Comparison of ENCODE assay signal across 13 cellular contexts in the genomic region with DNA sequence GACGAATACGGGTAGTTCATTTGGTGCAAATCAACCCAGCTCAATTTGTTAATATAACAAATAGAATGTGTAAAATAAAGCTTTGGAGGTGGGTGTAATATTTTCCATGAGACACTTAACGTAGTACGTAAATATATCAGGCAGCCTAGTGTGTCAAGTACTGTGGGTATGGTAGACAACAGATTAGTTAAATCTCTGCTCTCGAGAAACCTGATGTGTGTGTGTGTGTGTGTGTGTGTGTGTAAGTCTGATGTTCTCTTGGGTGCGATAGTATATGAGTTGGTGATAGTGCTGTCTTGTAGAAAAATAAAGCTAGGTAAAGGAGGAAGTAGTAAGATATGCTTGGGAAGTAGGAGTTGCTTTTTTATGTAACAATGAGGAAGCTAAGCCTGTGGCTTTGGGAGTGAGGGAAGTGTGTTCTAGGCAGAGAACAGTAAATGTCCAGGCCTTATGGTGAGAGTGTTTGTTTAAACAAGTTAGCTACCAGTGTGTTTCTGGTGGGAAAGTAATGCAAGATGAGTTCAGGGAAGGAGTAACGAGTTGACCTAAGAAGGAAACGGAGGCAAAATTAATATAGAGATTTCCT. TPM values are rescaled to one million over a fixed set of nuclear protein-coding genes. Genes with fewer than 3 reads are reported as not detected.
DNase-seq lines count a peak whose midpoint lies in the region; ATAC-seq, FAIRE-seq and TF ChIP-seq lines count a peak whose summit lies in the region.
"Had no signal": no experiment of that assay in that cellular context is flagged by ENCODE, and none has a peak within 500 bp of the region (broad histone marks: within the 10 kb centered on the region; RNA-seq: fewer than 3 reads in every experiment).

No MANE protein-coding gene starts in this region.

- H3K79me2 ChIP-seq in keratinocyte (ENCODE audit: control insufficient read depth, insufficient read depth, low read length), result peaks cover 95% of the 10 kb centered on the region

- peaks cover 33% of the 10 kb centered on the region for H4K20me1 ChIP-seq in keratinocyte (ENCODE audit: control insufficient read depth, extremely low read depth, insufficient read depth, low read length)

- H3K36me3 Mint-ChIP-seq in activated T-cell treated with anti-CD3 and anti-CD28 coated beads, Interleukin-2, amount 50 U/mL, for 24 hours (ENCODE audit: low read depth), result peaks cover 94% of the 10 kb centered on the region
- H3K36me3 Mint-ChIP-seq in activated B cell treated with CpG ODN at 0.5 μM for 24 hours (ENCODE audit: low read depth), result peaks cover 85% of the 10 kb centered on the region
- H3K36me3 Mint-ChIP-seq in progenitor cell of endocrine pancreas (ENCODE audit: insufficient read depth), result peaks cover 24% of the 10 kb centered on the region

- no peaks in the 10 kb centered on the region for H3K9me1 ChIP-seq in keratinocyte (ENCODE audit: control insufficient read depth, extremely low read depth, insufficient read depth, low read length)

- no peaks in the 10 kb centered on the region for H3K9me3 ChIP-seq in keratinocyte (ENCODE audit: control insufficient read depth, low read depth, low read length)
- H3K9me3 ChIP-seq: psoas muscle had no signal

- H3K27ac Mint-ChIP-seq in activated T-cell treated with anti-CD3 and anti-CD28 coated beads, Interleukin-2, amount 50 U/mL, for 24 hours, result peak overlapping the region; percentile 3
- H3K27ac Mint-ChIP-seq in activated B cell treated with CpG ODN at 0.5 μM for 24 hours, result peak overlapping the region; percentile 2
- H3K27ac Mint-ChIP-seq in progenitor cell of endocrine pancreas, result peak overlapping the region; percentile 68

- H3K36me3 ChIP-seq in keratinocyte (ENCODE audit: control insufficient read depth in 2 of 2, extremely low read depth in 1 of 2, insufficient read depth in 2 of 2, low read length in 2 of 2), result peaks cover 10 to 26% of the 10 kb centered on the region in 2 experiments

- H3K4me1 Mint-ChIP-seq in activated T-cell treated with anti-CD3 and anti-CD28 coated beads, Interleukin-2, amount 50 U/mL, for 24 hours (ENCODE audit: low read depth), result peaks cover 85% of the 10 kb centered on the region
- peaks cover 71% of the 10 kb centered on the region for H3K4me1 Mint-ChIP-seq in activated B cell treated with CpG ODN at 0.5 μM for 24 hours
- peaks cover 28% of the 10 kb centered on the region for H3K4me1 Mint-ChIP-seq in progenitor cell of endocrine pancreas (ENCODE audit: low read depth)

- no peak overlapping the region for H3K9ac ChIP-seq in keratinocyte (ENCODE audit: control insufficient read depth, extremely low read depth, insufficient read depth, low read length)

- TF ChIP-seq CTCF in activated B cell treated with CpG ODN at 0.5 μM for 24 hours (IDR thresholded peaks at IDR 0.05), result no peak
- no peak for TF ChIP-seq CTCF in keratinocyte (optimal IDR thresholded peaks at IDR 0.05 in 1 of 3, IDR thresholded peaks at IDR 0.05 in 1 of 3, conservative IDR thresholded peaks at IDR 0.05 in 1 of 3; ENCODE audit: extremely low read depth in 1 of 3, insufficient read depth in 2 of 3, low read length in 3 of 3)
- TF ChIP-seq CTCF in progenitor cell of endocrine pancreas (IDR thresholded peaks at IDR 0.05; ENCODE audit: unreplicated experiment), result no peak

- H3K4me1 ChIP-seq in keratinocyte (ENCODE audit: control insufficient read depth, extremely low read depth, insufficient read depth, low read length), result peaks cover 20% of the 10 kb centered on the region

- intact Hi-C loops in activated B cell treated with CpG ODN at 0.5 μM for 24 hours (cut with micrococcal nuclease), result no loop called here

- ATAC-seq in activated B cell treated with CpG ODN at 0.5 μM for 24 hours (ENCODE audit: low read depth) (no peak), GM21619 (IDR thresholded peaks at IDR 0.05; ENCODE audit: unreplicated experiment) (no peak)

- H3K27me3 ChIP-seq in keratinocyte (ENCODE audit: control insufficient read depth, extremely low read depth, insufficient read depth, low read length), result no peaks in the 10 kb centered on the region

- H3K27me3 Mint-ChIP-seq in activated T-cell treated with anti-CD3 and anti-CD28 coated beads, Interleukin-2, amount 50 U/mL, for 24 hours, result no peaks in the 10 kb centered on the region
- H3K27me3 Mint-ChIP-seq in activated B cell treated with CpG ODN at 0.5 μM for 24 hours (no peaks in the 10 kb centered on the region), progenitor cell of endocrine pancreas (no peaks in the 10 kb centered on the region)

- H3K4me3 Mint-ChIP-seq in activated T-cell treated with anti-CD3 and anti-CD28 coated beads, Interleukin-2, amount 50 U/mL, for 24 hours, result no peak overlapping the region
- H3K4me3 Mint-ChIP-seq in activated B cell treated with CpG ODN at 0.5 μM for 24 hours, result no peak overlapping the region
- no peak overlapping the region for H3K4me3 Mint-ChIP-seq in progenitor cell of endocrine pancreas (ENCODE audit: low read depth)

- no peak for FAIRE-seq in keratinocyte (lab: Jason Lieb, UNC)
- FAIRE-seq: kidney had no signal

- H2AFZ ChIP-seq in keratinocyte (ENCODE audit: control insufficient read depth, low read length), result no peak overlapping the region

- dilution Hi-C loops in keratinocyte (cut with MboI; ENCODE audit: extremely low pct_ligation_motif_present, low sequenced_read_pairs), result no loop called here

- H3K4me2 ChIP-seq in keratinocyte (ENCODE audit: control insufficient read depth, extremely low read depth, insufficient read depth, low read depth, low read length), result peak overlapping the region; percentile 33

- H3K27ac ChIP-seq in keratinocyte (ENCODE audit: control insufficient read depth, insufficient read depth, low read length), result peak overlapping the region; percentile 52
- H3K27ac ChIP-seq: psoas muscle had no signal

- no peaks in the 10 kb centered on the region for H3K9me3 Mint-ChIP-seq in activated T-cell treated with anti-CD3 and anti-CD28 coated beads, Interleukin-2, amount 50 U/mL, for 24 hours
- H3K9me3 Mint-ChIP-seq in activated B cell treated with CpG ODN at 0.5 μM for 24 hours (no peaks in the 10 kb centered on the region), progenitor cell of endocrine pancreas (ENCODE audit: low read depth) (no peaks in the 10 kb centered on the region)

- DNase-seq in activated T-cell treated with anti-CD3 and anti-CD28 coated beads, Interleukin-2, amount 50 U/mL, for 24 hours, result no peak
- no peak for DNase-seq in activated T-cell treated with anti-CD3 and anti-CD28 coated beads for 4 hours
- no peak for DNase-seq in activated B cell treated with CpG ODN at 0.5 μM for 24 hours
- no peak for DNase-seq in keratinocyte (ENCODE audit: low read depth, low spot score)
- no peak for DNase-seq in progenitor cell of endocrine pancreas (ENCODE audit: low spot score, unreplicated experiment)
- DNase-seq in NCI-H2196 (lab: John Stamatoyannopoulos, UW; ENCODE audit: unreplicated experiment), result no peak
- DNase-seq in NCI-H128 (lab: John Stamatoyannopoulos, UW; ENCODE audit: unreplicated experiment), result no peak
- DNase-seq: ACHN, DMS79, kidney, NCI-H1105, psoas muscle had no signal

- POLR2A ChIA-PET in activated B cell treated with CpG ODN at 0.5 μM for 24 hours (lab: Charles Lee), result interaction anchor here (0.7 kb wide), 1 partner anchor 57 kb away, joined by 4 read pairs; no protein-coding TSS in a partner anchor

- H3K4me3 ChIP-seq in keratinocyte (ENCODE audit: control insufficient read depth in 2 of 3, extremely low read depth in 1 of 3, insufficient read depth in 2 of 3, low read depth in 1 of 3, low read length in 3 of 3), result no peak overlapping the region
- H3K4me3 ChIP-seq: psoas muscle had no signal

- CTCF ChIA-PET in activated B cell treated with CpG ODN at 0.5 μM for 24 hours (lab: Charles Lee), result no interaction called here

RNA-seq across cellular contexts. Expression of a gene that starts 26.1 kb away (rescaled TPM):
- total RNA-seq in activated B cell treated with CpG ODN at 0.5 μM for 24 hours (145 and 159 TPM in 2 replicates), progenitor cell of endocrine pancreas (133 and 140 TPM in 2 replicates)
- polyA plus RNA-seq in keratinocyte, result 61.8 to 80.8 TPM (median 70.1 TPM) in 3 replicates
- 76.7 TPM for polyA plus RNA-seq in keratinocyte (2011; ENCODE audit: low read depth)
- 38.1 and 71.1 TPM in 2 replicates for polyA plus RNA-seq in keratinocyte (2011; cell fraction: cytosol; rRNA removed)
- 70.1 and 75.4 TPM in 2 replicates for polyA plus RNA-seq in keratinocyte (2011; cell fraction: nucleus; rRNA removed)
- 41.1 and 50.1 TPM in 2 replicates for polyA plus RNA-seq in keratinocyte (2012; ENCODE audit: low replicate concordance)
- 33.0 to 79.8 TPM (median 67.6 TPM) in 3 replicates for polyA minus RNA-seq in keratinocyte
- 26.3 TPM for polyA minus RNA-seq in keratinocyte (2011; cell fraction: cytosol; rRNA and poly(A)+ RNA removed)
- 42.7 and 86.0 TPM in 2 replicates for polyA minus RNA-seq in keratinocyte (2011; cell fraction: nucleus; rRNA and poly(A)+ RNA removed)

Comparison
In these comparisons a context has a peak if more than half of its experiments do, and no peak if none do; other contexts are left out.
1. H3K27ac Mint-ChIP-seq: peak in every context shown above with its lines; median percentile 68 in progenitor cell of endocrine pancreas; 3 in activated T-cell treated with anti-CD3 and anti-CD28 coated beads, Interleukin-2, amount 50 U/mL, for 24 hours; 2 in activated B cell treated with CpG ODN at 0.5 μM for 24 hours.